In genomic region chr17:64466834-64467233, GRCh38 we compare ENCODE assay signal across 4 cellular contexts. TPM values are rescaled to one million over a fixed set of nuclear protein-coding genes. Genes with fewer than 3 reads are reported as not detected.
"Had no signal": no experiment of that assay in that cellular context is flagged by ENCODE, and none has a peak within 500 bp of the region (broad histone marks: within the 10 kb centered on the region; RNA-seq: fewer than 3 reads in every experiment).

No MANE protein-coding gene starts in this region.

RNA-seq across cellular contexts. Expression of gene MILR1, which starts 17.9 kb away (rescaled TPM):
- total RNA-seq: activated T-cell treated with anti-CD3 and anti-CD28 coated beads, Interleukin-2, amount 50 U/mL, for 4 hours; cardiac muscle cell; epithelial cell of proximal tubule; WTC11 had no signal
- polyA plus RNA-seq: cardiac muscle cell had no signal
